Comparison of ENCODE assay signal across 9 cellular contexts in the genomic region with DNA sequence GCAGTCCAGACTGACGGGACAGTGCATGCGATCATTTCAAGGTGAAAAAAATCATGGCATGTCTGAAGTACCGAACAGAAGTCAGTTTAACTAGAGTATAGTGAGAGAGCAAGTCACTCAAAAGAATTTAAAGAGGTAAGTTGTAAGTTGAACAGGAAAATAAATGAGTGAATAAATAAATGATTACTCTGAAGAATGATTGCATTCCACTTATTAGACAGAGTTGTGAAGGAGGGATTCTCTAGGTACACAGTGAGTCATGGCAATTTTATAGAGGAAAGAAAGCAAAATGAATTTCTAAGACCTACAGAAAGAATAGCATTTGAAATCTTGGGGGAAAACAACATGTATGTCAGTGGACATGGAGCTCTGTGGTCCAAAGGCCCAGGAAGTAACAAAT.
"Had no signal": no experiment of that assay in that cellular context is flagged by ENCODE, and none has a peak within 500 bp of the region (broad histone marks: within the 10 kb centered on the region; RNA-seq: fewer than 3 reads in every experiment).

No MANE protein-coding gene starts in this region.

- H3K4me2 ChIP-seq: GM23338 had no signal

- FAIRE-seq: H1, H54, HTR-8/SVneo, K562 had no signal

- H3K4me3 Mint-ChIP-seq: GM23338, H9 had no signal

- H3K4me1 Mint-ChIP-seq: GM23338, H9 had no signal

- ATAC-seq: GM23338, K562 had no signal

- H2AFZ ChIP-seq: GM23338 had no signal

- H3K4me3 ChIP-seq: GM23338, K562 had no signal

- H3K27ac Mint-ChIP-seq: GM23338, H9 had no signal

- DNase-seq: H9, HCEC 1CT, IMR-90, KG1 had no signal
